Comparison of ENCODE assay signal across 10 cellular contexts in genomic region chr19:678791-679388, GRCh38. TPM values are rescaled to one million over a fixed set of nuclear protein-coding genes. Genes with fewer than 3 reads are reported as not detected.
A peak's percentile ranks its signal among the peaks of the same experiment; 100 is the strongest.
DNase-seq lines count a peak whose midpoint lies in the region; ATAC-seq, FAIRE-seq and TF ChIP-seq lines count a peak whose summit lies in the region.
"Had no signal": no experiment of that assay in that cellular context is flagged by ENCODE, and none has a peak within 500 bp of the region (broad histone marks: within the 10 kb centered on the region; RNA-seq: fewer than 3 reads in every experiment).

No MANE protein-coding gene starts in this region.

- no peak for TF ChIP-seq POLR2A in A549 (IDR thresholded peaks at IDR 0.05; ENCODE audit: low read length)

- no peak overlapping the region for H4K8ac ChIP-seq in mesendoderm (ENCODE audit: low read depth, low read length)

- H3K4me2 ChIP-seq in A549 (peak overlapping the region; percentile 77), mesendoderm (ENCODE audit: low read length) (no peak overlapping the region)

- peaks cover 4% of the 10 kb centered on the region for H3K27me3 ChIP-seq in mesendoderm (ENCODE audit: insufficient read depth, low read length, poor library complexity)

- TF ChIP-seq CTCF in A549 (IDR thresholded peaks at IDR 0.05) (no peak), HFFc6 (IDR thresholded peaks at IDR 0.05) (no peak), astrocyte of the cerebellum (IDR thresholded peaks at IDR 0.05; ENCODE audit: low read depth, low read length, missing control alignments) (no peak)

- TF ChIP-seq EP300 in A549 (IDR thresholded peaks at IDR 0.05), result no peak

- H3K56ac ChIP-seq in mesendoderm (ENCODE audit: low read length), result peak overlapping the region; percentile 96

- H3K79me2 ChIP-seq in mesendoderm (ENCODE audit: control insufficient read depth, insufficient read depth, low read length), result no peaks in the 10 kb centered on the region

- peaks cover 5% of the 10 kb centered on the region for H3K27me3 Mint-ChIP-seq in HFFc6 (ENCODE audit: insufficient read depth)

- H3K36me3 Mint-ChIP-seq in HFFc6 (ENCODE audit: low read depth), result no peaks in the 10 kb centered on the region

- H3K9me3 ChIP-seq in A549, result no peaks in the 10 kb centered on the region

- no peak overlapping the region for H2AK5ac ChIP-seq in mesendoderm (ENCODE audit: low read length)

- peak overlapping the region; percentile 64 for H3K4me3 ChIP-seq in A549
- H3K4me3 ChIP-seq in astrocyte of the cerebellum (ENCODE audit: low read depth, low read length), result peak overlapping the region; percentile 54
- no peak overlapping the region for H3K4me3 ChIP-seq in mesendoderm (ENCODE audit: low read length)

- H2BK5ac ChIP-seq in mesendoderm (ENCODE audit: low read length), result no peak overlapping the region

- no peaks in the 10 kb centered on the region for H3K9me3 Mint-ChIP-seq in HFFc6

- H3K4ac ChIP-seq in mesendoderm (ENCODE audit: low read depth, low read length), result no peak overlapping the region

- ATAC-seq in A549, result no peak
- ATAC-seq in GM18868 (IDR thresholded peaks at IDR 0.05; ENCODE audit: unreplicated experiment), result no peak
- ATAC-seq in HG02973 (IDR thresholded peaks at IDR 0.05; ENCODE audit: unreplicated experiment), result no peak

- H3K4me1 ChIP-seq in A549 (peaks cover 26% of the 10 kb centered on the region), mesendoderm (ENCODE audit: control insufficient read depth, low read depth, low read length) (no peaks in the 10 kb centered on the region)

- peaks cover 24% of the 10 kb centered on the region for H3K4me1 Mint-ChIP-seq in HFFc6 (ENCODE audit: low read depth)

- peak overlapping the region; percentile 70; the same call in 1 of the 2 replicates for H3K27ac Mint-ChIP-seq in HFFc6

- no peak for FAIRE-seq in A549 (lab: Jason Lieb, UNC)
- FAIRE-seq: G401.6 had no signal

- H2BK15ac ChIP-seq in mesendoderm (replicated peaks; ENCODE audit: low read depth), result no peak overlapping the region

- POLR2A ChIA-PET in A549 (lab: Yijun Ruan, JAX), result interaction anchor here (1.2 kb wide), 1 partner anchor 45 kb away, joined by 6 read pairs; the partner anchor contains the start of gene POLRMT

- H3K18ac ChIP-seq in mesendoderm (ENCODE audit: low read length), result no peak overlapping the region

- H3K9ac ChIP-seq in mesendoderm (ENCODE audit: low read length), result peak overlapping the region; percentile 87

- DNase-seq in A549 (ENCODE audit: low read depth in 1 of 2, low spot score in 1 of 2), result no peak
- no peak for DNase-seq in HFFc6
- no peak for DNase-seq in astrocyte of the cerebellum (ENCODE audit: low read depth)
- DNase-seq in mesendoderm, result no peak
- no peak for DNase-seq in G401 (ENCODE audit: low spot score)
- no peak for DNase-seq in SW480 (ENCODE audit: low spot score)
- DNase-seq: stimulated activated CD4-positive, alpha-beta T cell treated with anti-CD3 and anti-CD28 coated beads, Interleukin-2, amount 100 ng/mL, for 48 hours had no signal

- no peak overlapping the region for H4K5ac ChIP-seq in mesendoderm (ENCODE audit: low read length)

- H3K27ac ChIP-seq in A549 (peak overlapping the region; percentile 99), mesendoderm (ENCODE audit: low read depth, low read length) (no peak overlapping the region)

- H3K4me3 Mint-ChIP-seq in HFFc6, result peak overlapping the region; percentile 63

- CTCF ChIA-PET in A549 (lab: Yijun Ruan, JAX), result interaction anchor here (0.6 to 2.0 kb wide), 7 partner anchors 8 to 188 kb away, joined by 3 to 7 read pairs (median 3); no protein-coding TSS in a partner anchor

- no peak overlapping the region for H3K23ac ChIP-seq in mesendoderm (ENCODE audit: low read length)

- H3K36me3 ChIP-seq in mesendoderm (ENCODE audit: control insufficient read depth, insufficient read depth, low read length), result no peaks in the 10 kb centered on the region

- in situ Hi-C loops in astrocyte of the cerebellum (cut with HindIII; ENCODE audit: low sequenced_read_pairs), result no loop called here
- in situ Hi-C loops in G401 (cut with HindIII; ENCODE audit: low sequenced_read_pairs), result no loop called here

- H3K79me1 ChIP-seq in mesendoderm (ENCODE audit: low read length), result no peaks in the 10 kb centered on the region

- H2BK120ac ChIP-seq in mesendoderm (ENCODE audit: low read depth, low read length), result no peak overlapping the region

- TF ChIP-seq RAD21 in A549 (conservative IDR thresholded peaks at IDR 0.05 in 1 of 2, IDR thresholded peaks at IDR 0.05 in 1 of 2), result no peak

- 73% methylated on average over 3 of the region's 16 CpGs for WGBS in A549 (ENCODE audit: missing lambda C conversion rate)
- no CpG with 5 or more reads among the region's 16 CpGs for WGBS in mesendoderm (ENCODE audit: extremely low coverage, insufficient coverage, low lambda C conversion rate)

TF ChIP-seq in A549, 52 proteins besides CTCF, POLR2A, EP300 and RAD21 (continues in another document):
- TF ChIP-seq HEYL (CRISPR knock-in tag; IDR thresholded peaks at IDR 0.05) (no peak), HDAC2 (IDR thresholded peaks at IDR 0.05) (no peak), ZSCAN20 (CRISPR knock-in tag; IDR thresholded peaks at IDR 0.05) (no peak), EHMT2 (IDR thresholded peaks at IDR 0.05; ENCODE audit: low read depth) (no peak)
- TF ChIP-seq, protein P1, sequence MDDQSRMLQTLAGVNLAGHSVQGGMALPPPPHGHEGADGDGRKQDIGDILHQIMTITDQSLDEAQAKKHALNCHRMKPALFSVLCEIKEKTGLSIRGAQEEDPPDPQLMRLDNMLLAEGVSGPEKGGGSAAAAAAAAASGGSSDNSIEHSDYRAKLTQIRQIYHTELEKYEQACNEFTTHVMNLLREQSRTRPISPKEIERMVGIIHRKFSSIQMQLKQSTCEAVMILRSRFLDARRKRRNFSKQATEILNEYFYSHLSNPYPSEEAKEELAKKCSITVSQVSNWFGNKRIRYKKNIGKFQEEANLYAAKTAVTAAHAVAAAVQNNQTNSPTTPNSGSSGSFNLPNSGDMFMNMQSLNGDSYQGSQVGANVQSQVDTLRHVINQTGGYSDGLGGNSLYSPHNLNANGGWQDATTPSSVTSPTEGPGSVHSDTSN (IDR thresholded peaks at IDR 0.05), result no peak

RNA-seq across cellular contexts. Expression of gene FSTL3, which starts 2.7 kb away (rescaled TPM):
- polyA plus RNA-seq in A549 (2011; rRNA removed) (45.5 and 58.1 TPM in 2 replicates), A549 (2017; fragmentation: RNase III; extraction: RNeasy Plus Mini Kit Qiagen cat#74134 plus additional on column Dnase treatment) (110 to 131 TPM (median 118 TPM) in 3 replicates)
- 109 and 193 TPM in 2 replicates for polyA plus RNA-seq in A549 (2012; cell fraction: cytosol; rRNA removed)
- polyA plus RNA-seq in A549 (2012; cell fraction: nucleus; rRNA removed), result 322 and 573 TPM in 2 replicates
- polyA minus RNA-seq in A549 (2011; rRNA and poly(A)+ RNA removed), result 32.4 and 35.3 TPM in 2 replicates
- 100 to 1,000 TPM in 3 of 6 experiments, 10 to 100 TPM in 3; 97.1 to 123 (median 101) TPM for total RNA-seq in HFFc6 (2021; fragmentation: NEBNext Ultra II Directional; extraction: Animal tissue kit (Norgen Biotek cat#: 25700))
- polyA plus RNA-seq in mesendoderm (2013, experiment 1 of 2), result 2.3 TPM
- polyA plus RNA-seq in mesendoderm (2013, experiment 2 of 2), result 2.6 TPM
- 15.0 and 26.0 TPM in 2 replicates for total RNA-seq in G401 (2014; rRNA removed; shearing (Covaris generic))

RNA-seq across cellular contexts. Expression of gene RNF126, which starts 15.9 kb away (rescaled TPM):
- polyA plus RNA-seq in A549 (2011; rRNA removed) (3.1 and 4.9 TPM in 2 replicates), A549 (2017; fragmentation: RNase III; extraction: RNeasy Plus Mini Kit Qiagen cat#74134 plus additional on column Dnase treatment) (35.0 to 36.3 TPM (median 35.4 TPM) in 3 replicates)
- polyA plus RNA-seq in A549 (2012; cell fraction: cytosol; rRNA removed), result 43.6 and 53.5 TPM in 2 replicates
- 71.1 and 89.5 TPM in 2 replicates for polyA plus RNA-seq in A549 (2012; cell fraction: nucleus; rRNA removed)
- 2.4 and 5.0 TPM in 2 replicates for polyA minus RNA-seq in A549 (2011; rRNA and poly(A)+ RNA removed)
- 10 to 100 TPM; 35.8 to 39.2 (median 38.2) TPM for total RNA-seq in HFFc6 (2021; fragmentation: NEBNext Ultra II Directional; extraction: Animal tissue kit (Norgen Biotek cat#: 25700))
- polyA plus RNA-seq in mesendoderm (2013, experiment 1 of 2), result 86.4 TPM
- 86.7 TPM for polyA plus RNA-seq in mesendoderm (2013, experiment 2 of 2)
- 44.5 and 48.7 TPM in 2 replicates for total RNA-seq in G401 (2014; rRNA removed; shearing (Covaris generic))

RNA-seq across cellular contexts. Expression of gene PRSS57, which starts 16.4 kb away (rescaled TPM):
- polyA plus RNA-seq in A549 (2011; rRNA removed) (0.10 TPM in 1 of 2 replicates, not detected in the other), A549 (2017; fragmentation: RNase III; extraction: RNeasy Plus Mini Kit Qiagen cat#74134 plus additional on column Dnase treatment) (not detected in 3 replicates)
- 0.06 and 0.11 TPM in 2 replicates for polyA plus RNA-seq in A549 (2012; cell fraction: cytosol; rRNA removed)
- 0.10 TPM in 1 of 2 replicates, not detected in the other for polyA plus RNA-seq in A549 (2012; cell fraction: nucleus; rRNA removed)
- polyA minus RNA-seq in A549 (2011; rRNA and poly(A)+ RNA removed), result not detected in 2 replicates
- total RNA-seq in HFFc6 (2021; fragmentation: NEBNext Ultra II Directional; extraction: Animal tissue kit (Norgen Biotek cat#: 25700)), result not detected
- polyA plus RNA-seq in mesendoderm (2013, experiment 1 of 2), result 0.04 TPM
- polyA plus RNA-seq in mesendoderm (2013, experiment 2 of 2), result not detected
- total RNA-seq in G401 (2014; rRNA removed; shearing (Covaris generic)), result not detected in 2 replicates

RNA-seq across cellular contexts. Expression of gene PALM, which starts 29.8 kb away (rescaled TPM):
- polyA plus RNA-seq in A549 (2011; rRNA removed) (2.0 and 3.0 TPM in 2 replicates), A549 (2017; fragmentation: RNase III; extraction: RNeasy Plus Mini Kit Qiagen cat#74134 plus additional on column Dnase treatment) (11.4 to 17.5 TPM (median 15.7 TPM) in 3 replicates)
- 5.4 and 7.0 TPM in 2 replicates for polyA plus RNA-seq in A549 (2012; cell fraction: cytosol; rRNA removed)
- 8.5 and 8.8 TPM in 2 replicates for polyA plus RNA-seq in A549 (2012; cell fraction: nucleus; rRNA removed)
- 2.2 and 3.7 TPM in 2 replicates for polyA minus RNA-seq in A549 (2011; rRNA and poly(A)+ RNA removed)
- total RNA-seq in HFFc6 (2021; fragmentation: NEBNext Ultra II Directional; extraction: Animal tissue kit (Norgen Biotek cat#: 25700)), result under 1 TPM in 2 of 6 experiments, not detected in 4; 0.14 to 0.15 TPM
- polyA plus RNA-seq in mesendoderm (2013, experiment 1 of 2), result 2.0 TPM
- polyA plus RNA-seq in mesendoderm (2013, experiment 2 of 2), result 2.1 TPM
- total RNA-seq in G401 (2014; rRNA removed; shearing (Covaris generic)), result 30.0 and 49.6 TPM in 2 replicates

RNA-seq across cellular contexts. Expression of gene FGF22, which starts 39.2 kb away (rescaled TPM):
- polyA plus RNA-seq in A549 (2011; rRNA removed), result 0.13 TPM in 1 of 2 replicates, not detected in the other
- 0.28 and 0.39 TPM in 2 replicates for polyA plus RNA-seq in A549 (2012; cell fraction: cytosol; rRNA removed)
- 1.5 and 1.7 TPM in 2 replicates for polyA plus RNA-seq in A549 (2012; cell fraction: nucleus; rRNA removed)
- 0.79 to 1.1 TPM (median 1.0 TPM) in 3 replicates for polyA plus RNA-seq in A549 (2017; fragmentation: RNase III; extraction: RNeasy Plus Mini Kit Qiagen cat#74134 plus additional on column Dnase treatment)
- not detected in 2 replicates for polyA minus RNA-seq in A549 (2011; rRNA and poly(A)+ RNA removed)
- total RNA-seq in HFFc6 (2021; fragmentation: NEBNext Ultra II Directional; extraction: Animal tissue kit (Norgen Biotek cat#: 25700)), result under 1 TPM in 2 of 6 experiments, not detected in 4; 0.17 to 0.18 TPM
- polyA plus RNA-seq in mesendoderm (2013, experiment 1 of 2), result 0.08 TPM
- 0.10 TPM for polyA plus RNA-seq in mesendoderm (2013, experiment 2 of 2)
- total RNA-seq in G401 (2014; rRNA removed; shearing (Covaris generic)), result not detected in 2 replicates
